ENCODE assay signal across 10 cellular contexts in genomic region chr6:149990109-149990671, GRCh38. TPM values are rescaled to one million over a fixed set of nuclear protein-coding genes. Genes with fewer than 3 reads are reported as not detected.
DNase-seq lines count a peak whose midpoint lies in the region; ATAC-seq, FAIRE-seq and TF ChIP-seq lines count a peak whose summit lies in the region.
"Had no signal": no experiment of that assay in that cellular context is flagged by ENCODE, and none has a peak within 500 bp of the region (broad histone marks: within the 10 kb centered on the region; RNA-seq: fewer than 3 reads in every experiment).

No MANE protein-coding gene starts in this region.

- peaks cover 7% of the 10 kb centered on the region for H3K36me3 Mint-ChIP-seq in central memory CD8-positive, alpha-beta T cell (ENCODE audit: insufficient read depth)

- in situ Hi-C loops in brain microvascular endothelial cell (cut with HindIII; ENCODE audit: low pct_ligation_motif_present, low sequenced_read_pairs): no loop called here

- FAIRE-seq in pancreas (lab: Jason Lieb, UNC): no peak
- FAIRE-seq: colon had no signal

- no peak overlapping the region for H3K27ac Mint-ChIP-seq in central memory CD8-positive, alpha-beta T cell (ENCODE audit: low read depth)

- H3K4me3 Mint-ChIP-seq in central memory CD8-positive, alpha-beta T cell: peak overlapping the region; percentile 75

- peaks cover 7% of the 10 kb centered on the region for H3K9me3 Mint-ChIP-seq in central memory CD8-positive, alpha-beta T cell

- H3K27me3 ChIP-seq in pancreas: peaks cover 0 to 38% (median 5%) of the 10 kb centered on the region in 4 donors
- H3K27me3 ChIP-seq in brain microvascular endothelial cell (replicated peaks): peaks cover 93% of the 10 kb centered on the region

- H3K9ac ChIP-seq in ES-I3 (ENCODE audit: low read depth, low read length): peak overlapping the region; percentile 39; the same call in 1 of the 2 replicates

- intact Hi-C loops in pancreas (cut with DNase I): no loop called here

- ATAC-seq in central memory CD8-positive, alpha-beta T cell (replicated peaks; ENCODE audit: extremely low read depth, poor library complexity, severe bottlenecking): no peak
- ATAC-seq in pancreas: peak; percentile 49 to 59 (median 52)
- ATAC-seq in GM19351 (IDR thresholded peaks at IDR 0.05; ENCODE audit: unreplicated experiment): no peak

- DNase-seq in LNCaP clone FGC (ENCODE audit: low read depth) (no peak), pancreas (peak in 1 of 6 donors; percentile 55), HT-29 (ENCODE audit: low spot score) (no peak), brain microvascular endothelial cell (no peak), C1 segment of cervical spinal cord (lab: John Stamatoyannopoulos, UW) (no peak)
- DNase-seq in central memory CD8-positive, alpha-beta T cell (ENCODE audit: low spot score in 2 of 2): no peak

- peaks cover 100% of the 10 kb centered on the region for H3K27me3 Mint-ChIP-seq in central memory CD8-positive, alpha-beta T cell

- H3K36me3 ChIP-seq in ES-I3 (ENCODE audit: insufficient read depth, low read length): no peaks in the 10 kb centered on the region
- H3K36me3 ChIP-seq in pancreas: no peaks in the 10 kb centered on the region
- H3K36me3 ChIP-seq in brain microvascular endothelial cell (replicated peaks): no peaks in the 10 kb centered on the region

- peaks cover 32% of the 10 kb centered on the region for H3K4me1 Mint-ChIP-seq in central memory CD8-positive, alpha-beta T cell

- H3K9me3 ChIP-seq in ES-I3 (ENCODE audit: control insufficient read depth, insufficient read depth, low read length): no peaks in the 10 kb centered on the region
- H3K9me3 ChIP-seq in pancreas: no peaks in the 10 kb centered on the region

- TF ChIP-seq CTCF in LNCaP clone FGC (IDR thresholded peaks at IDR 0.05; ENCODE audit: control insufficient read depth, extremely low read depth, insufficient read depth): no peak
- no peak for TF ChIP-seq CTCF in pancreas (IDR thresholded peaks at IDR 0.05)
- no peak for TF ChIP-seq CTCF in brain microvascular endothelial cell (IDR thresholded peaks at IDR 0.05; ENCODE audit: low read depth, low read length, missing control alignments)

- H3K4me1 ChIP-seq in ES-I3 (ENCODE audit: insufficient read depth, low read length) (no peaks in the 10 kb centered on the region), pancreas (peaks cover 7 to 16% (median 12%) of the 10 kb centered on the region in 3 donors)

- 1 to 2% methylated on average over 39 of the region's 39 CpGs for WGBS in pancreas, 2 donors

- H3K27ac ChIP-seq in pancreas (no peak overlapping the region), brain microvascular endothelial cell (no peak overlapping the region)

- H3K4me3 ChIP-seq in LNCaP clone FGC (ENCODE audit: low read depth, low read length) (peak overlapping the region; percentile 42), pancreas (peak overlapping the region in 2 of 4 donors; percentile 21 to 40), brain microvascular endothelial cell (ENCODE audit: low read depth, low read length) (no peak overlapping the region)

RNA-seq across cellular contexts. Expression of gene ULBP1, which starts 26.4 kb away (rescaled TPM):
- 1 to 10 TPM in 1 of 6 donors, under 1 TPM in 3, not detected in 2; 0.04 to 1.3 (median 0.09) TPM for total RNA-seq in pancreas
- polyA plus RNA-seq in pancreas: under 1 TPM in 1 of 2 donors, not detected in 1; 0.02 TPM
- total RNA-seq in HT-29 (2014; rRNA removed; shearing (Covaris generic)): 0.13 TPM in 1 of 2 replicates, not detected in the other

RNA-seq across cellular contexts. Expression of gene RAET1L, which starts 35.1 kb away (rescaled TPM):
- total RNA-seq in pancreas: under 1 TPM in 2 of 6 donors, not detected in 4; 0.46 to 0.53 TPM
- polyA plus RNA-seq in pancreas: not detected
- 1.2 and 1.5 TPM in 2 replicates for total RNA-seq in HT-29 (2014; rRNA removed; shearing (Covaris generic))
- total RNA-seq: T-helper 1 cell treated with Interleukin-12 subunit alpha and Interleukin-12 subunit beta and Interleukin-4 antibody, amounts not matched to agents 30 ng/mL and 1 ng/mL, for 36 hours had no signal

RNA-seq across cellular contexts. Expression of gene ULBP2, which starts 48.4 kb away (rescaled TPM):
- under 1 TPM in 3 of 6 donors, not detected in 3; 0.25 to 0.37 (median 0.34) TPM for total RNA-seq in pancreas
- polyA plus RNA-seq in pancreas: under 1 TPM; 0.19 TPM
- total RNA-seq in HT-29 (2014; rRNA removed; shearing (Covaris generic)): 3.2 and 5.3 TPM in 2 replicates

Comparison
In these comparisons a context has a peak if more than half of its experiments do, and no peak if none do; other contexts are left out.
1. ATAC-seq: peak in pancreas (4 of 4); none in central memory CD8-positive, alpha-beta T cell (single experiment) and GM19351 (single experiment).